8 cellular contexts compared by ENCODE assay signal in the genomic region with DNA sequence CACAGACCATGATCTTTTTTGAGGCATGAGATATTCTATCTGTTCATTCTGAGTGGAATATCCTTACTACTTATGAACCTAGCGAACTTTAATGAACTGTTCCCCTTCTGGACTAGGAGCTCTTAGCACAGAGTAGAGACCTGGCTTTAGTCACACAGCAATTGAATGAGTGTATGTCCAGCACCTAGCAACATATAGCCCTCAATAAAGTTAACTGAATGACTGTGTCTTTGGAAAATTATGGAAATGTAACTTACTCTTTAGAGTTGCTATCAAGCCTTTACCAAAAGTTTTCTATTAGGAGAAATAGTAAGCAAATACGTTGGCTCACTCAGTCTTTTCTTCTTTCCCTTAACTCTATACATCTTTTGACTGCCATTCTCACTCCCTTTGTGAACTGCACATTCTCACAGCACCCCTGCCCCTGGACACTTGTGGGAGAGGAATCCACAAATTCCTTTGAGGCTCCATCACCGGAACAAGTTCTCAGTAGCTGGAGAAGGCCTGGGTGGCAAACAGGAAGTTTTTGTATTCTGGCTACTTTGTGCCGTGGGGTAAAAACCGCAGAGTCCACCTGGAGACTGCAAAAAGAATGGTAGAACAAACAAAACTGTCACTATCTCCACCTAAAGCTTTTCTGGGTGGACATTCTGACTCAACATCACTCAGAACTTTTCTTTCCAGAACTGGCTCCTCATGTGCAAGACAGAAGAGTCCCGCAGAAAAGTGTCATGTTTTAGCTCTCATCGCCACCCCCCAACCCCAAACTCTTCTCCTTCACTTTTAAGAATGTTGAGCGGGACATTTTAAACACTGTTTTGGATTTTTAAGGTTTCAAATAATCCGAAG. TPM values are rescaled to one million over a fixed set of nuclear protein-coding genes. Genes with fewer than 3 reads are reported as not detected.
DNase-seq lines count a peak whose midpoint lies in the region; ATAC-seq and TF ChIP-seq lines count a peak whose summit lies in the region.

No MANE protein-coding gene starts in this region.

- DNase-seq in AG04450 (ENCODE audit: low read depth, low spot score) (peak; percentile 49), HT-29 (ENCODE audit: low spot score) (peak; percentile 51), adrenal gland (peak in 4 of 7 donors; percentile 6 to 22 (median 15)), iris pigment epithelial cell (ENCODE audit: low read depth) (peak; percentile 76), stomach (no peak), omental fat pad (ENCODE audit: low spot score) (no peak)
- no peak for DNase-seq in stimulated activated naive CD4-positive, alpha-beta T cell (lab: John Stamatoyannopoulos, UW)

- H3K36me3 ChIP-seq in adrenal gland (replicated peaks in 1 of 2) (no peaks in the 10 kb centered on the region), stomach (no peaks in the 10 kb centered on the region)

- TF ChIP-seq CTCF in AG04450 (IDR thresholded peaks at IDR 0.05; ENCODE audit: low read depth, low read length) (no peak), adrenal gland (IDR thresholded peaks at IDR 0.05) (no peak), stomach (IDR thresholded peaks at IDR 0.05) (no peak), omental fat pad (IDR thresholded peaks at IDR 0.05) (no peak)

- TF ChIP-seq EP300 in stomach (IDR thresholded peaks at IDR 0.05), result no peak

- TF ChIP-seq POLR2A in adrenal gland (IDR thresholded peaks at IDR 0.05), result no peak
- no peak for TF ChIP-seq POLR2A in stomach (IDR thresholded peaks at IDR 0.05)

- intact Hi-C loops in adrenal gland (cut with DNase I) (no loop called here), stomach (cut with DNase I; ENCODE audit: low total_unique reads) (no loop called here)

- POLR2A ChIA-PET in AG04450 (lab: Yijun Ruan, JAX), result no interaction called here

- CTCF ChIA-PET in AG04450 (lab: Charles Lee), result interaction anchor here (0.7 to 3.7 kb wide), 7 partner anchors 10 to 855 kb away, joined by 3 to 43 read pairs (median 6); no protein-coding TSS in a partner anchor

- H3K4me3 ChIP-seq in AG04450 (ENCODE audit: low read depth, low read length) (peak overlapping the region; percentile 54), adrenal gland (peak overlapping the region in 2 of 4 donors; percentile 46 to 66), stomach (peak overlapping the region; percentile 59 to 69 (median 66))

- peaks cover 13 to 26% of the 10 kb centered on the region in 2 donors for H3K4me1 ChIP-seq in adrenal gland (replicated peaks in 1 of 2)
- peaks cover 15 to 40% (median 32%) of the 10 kb centered on the region in 4 donors for H3K4me1 ChIP-seq in stomach

- H3K27me3 ChIP-seq in AG04450 (ENCODE audit: control insufficient read depth, insufficient read depth, low read length) (no peaks in the 10 kb centered on the region), adrenal gland (no peaks in the 10 kb centered on the region), stomach (no peaks in the 10 kb centered on the region)

- H3K9me3 ChIP-seq in AG04450 (ENCODE audit: control insufficient read depth, insufficient read depth, low read length) (no peaks in the 10 kb centered on the region), adrenal gland (replicated peaks in 1 of 3) (no peaks in the 10 kb centered on the region), stomach (no peaks in the 10 kb centered on the region)

- 41 to 45% (median 42%) methylated on average over 9 of the region's 9 CpGs for WGBS in adrenal gland, 4 donors
- WGBS in stomach, 5 donors, result 25 to 40% (median 33%) methylated on average over 9 of the region's 9 CpGs

- ATAC-seq in omental fat pad (ENCODE audit: low FRiP score), result no peak
- no peak for ATAC-seq in GM21381 (IDR thresholded peaks at IDR 0.05; ENCODE audit: unreplicated experiment)

- H3K27ac ChIP-seq in AG04450 (ENCODE audit: low read depth, low read length), result peak overlapping the region; percentile 83
- H3K27ac ChIP-seq in adrenal gland, result peak overlapping the region in 4 of 5 donors; percentile 72 to 92 (median 82)
- peak overlapping the region; percentile 83 to 98 (median 94) for H3K27ac ChIP-seq in stomach

RNA-seq across cellular contexts. Expression of gene UBE2E3, which starts 1.1 kb away (rescaled TPM):
- polyA plus RNA-seq in AG04450 (2011; rRNA removed) (124 and 127 TPM in 2 replicates), adrenal gland (10 to 100 TPM; 31.4 to 84.8 (median 35.4) TPM), stomach (100 to 1,000 TPM in 1 of 3 donors, 10 to 100 TPM in 2; 49.8 to 109 (median 73.6) TPM)
- 45.9 and 48.8 TPM in 2 replicates for polyA minus RNA-seq in AG04450 (2011; rRNA and poly(A)+ RNA removed)
- total RNA-seq in HT-29 (2014; rRNA removed; shearing (Covaris generic)), result 34.9 and 40.2 TPM in 2 replicates
- total RNA-seq in adrenal gland (10 to 100 TPM; 30.8 to 87.1 (median 56.6) TPM), stomach (100 to 1,000 TPM in 2 of 5 donors, 10 to 100 TPM in 3; 11.9 to 560 (median 84.0) TPM), omental fat pad (10 to 100 TPM; 46.4 to 63.7 (median 55.7) TPM)

Comparison
In these comparisons a context has a peak if more than half of its experiments do, and no peak if none do; other contexts are left out.
1. DNase-seq: peak in AG04450 (single experiment), HT-29 (single experiment), adrenal gland (4 of 7) and iris pigment epithelial cell (single experiment); none in stomach (single experiment), stimulated activated naive CD4-positive, alpha-beta T cell (0 of 6) and omental fat pad (single experiment).
2. Peak in every context shown above with its lines, with median percentiles within 50 percentile points of each other: H3K27ac ChIP-seq.